In the genomic region with DNA sequence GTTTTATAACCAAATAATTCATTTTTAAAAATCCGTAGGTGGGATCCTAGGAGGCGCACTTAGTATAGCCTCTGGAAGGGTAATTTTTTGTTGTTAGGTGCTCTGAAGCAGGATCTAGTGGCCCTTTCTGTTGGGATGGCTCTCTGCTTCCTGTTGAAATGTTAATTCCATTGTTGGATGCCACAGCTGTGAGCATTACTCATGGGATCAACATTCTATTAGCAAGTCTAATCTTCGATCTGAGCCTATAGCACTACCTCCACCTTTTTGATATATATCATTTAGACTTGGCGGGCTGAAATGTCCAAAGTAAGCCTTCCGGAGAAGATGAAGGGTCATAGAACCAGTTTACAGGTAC, we compare ENCODE assay signal across 1 cellular context.
TF ChIP-seq lines count a peak whose summit lies in the region.

No MANE protein-coding gene starts in this region.

TF ChIP-seq in HCT116, 20 proteins besides CTCF, POLR2A, EP300 and RAD21 (continued from another document):
- TF ChIP-seq REST (IDR thresholded peaks at IDR 0.05; ENCODE audit: low read depth), result no peak
- TF ChIP-seq FOSL1 (IDR thresholded peaks at IDR 0.05; ENCODE audit: low read depth), result no peak
- TF ChIP-seq EZH2 (IDR thresholded peaks at IDR 0.05), result no peak
- no peak for TF ChIP-seq TCF7L2 (IDR thresholded peaks at IDR 0.05; ENCODE audit: borderline replicate concordance, extremely low read depth, insufficient read depth, insufficient read length)
- TF ChIP-seq CBX3 (IDR thresholded peaks at IDR 0.05; ENCODE audit: low read depth), result no peak
- no peak for TF ChIP-seq SP1 (IDR thresholded peaks at IDR 0.05; ENCODE audit: low read depth)
- TF ChIP-seq JUND (IDR thresholded peaks at IDR 0.05), result no peak
- TF ChIP-seq SIN3A (IDR thresholded peaks at IDR 0.05; ENCODE audit: low read depth), result no peak
- TF ChIP-seq, protein P1, sequence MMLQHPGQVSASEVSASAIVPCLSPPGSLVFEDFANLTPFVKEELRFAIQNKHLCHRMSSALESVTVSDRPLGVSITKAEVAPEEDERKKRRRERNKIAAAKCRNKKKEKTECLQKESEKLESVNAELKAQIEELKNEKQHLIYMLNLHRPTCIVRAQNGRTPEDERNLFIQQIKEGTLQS (IDR thresholded peaks at IDR 0.05), result no peak
- TF ChIP-seq POLR2AphosphoS5 (IDR thresholded peaks at IDR 0.05; ENCODE audit: low read depth, low read length), result no peak
- no peak for TF ChIP-seq ELF1 (IDR thresholded peaks at IDR 0.05; ENCODE audit: borderline replicate concordance, low read depth)
- TF ChIP-seq EGR1 (IDR thresholded peaks at IDR 0.05; ENCODE audit: low read depth), result no peak
- no peak for TF ChIP-seq YY1 (IDR thresholded peaks at IDR 0.05; ENCODE audit: extremely low read depth, insufficient replicate concordance, low read depth, low read length)
- TF ChIP-seq SRF (IDR thresholded peaks at IDR 0.05; ENCODE audit: low read depth), result no peak
- TF ChIP-seq ZBTB33 (IDR thresholded peaks at IDR 0.05; ENCODE audit: extremely low read depth, insufficient replicate concordance, low read length), result no peak
- TF ChIP-seq MAX (IDR thresholded peaks at IDR 0.05), result no peak
- no peak for TF ChIP-seq CEBPB (IDR thresholded peaks at IDR 0.05; ENCODE audit: low read depth)
